ENCODE assay signal across 1 cellular context in genomic region chr10:22693860-22694259, GRCh38.
TF ChIP-seq lines count a peak whose summit lies in the region.

No MANE protein-coding gene starts in this region.

TF ChIP-seq in HCT116, 20 proteins besides CTCF, POLR2A, EP300 and RAD21:
- TF ChIP-seq JUND (IDR thresholded peaks at IDR 0.05) (no peak), CBX3 (IDR thresholded peaks at IDR 0.05; ENCODE audit: low read depth) (no peak), FOSL1 (IDR thresholded peaks at IDR 0.05; ENCODE audit: low read depth) (no peak), ZBTB33 (IDR thresholded peaks at IDR 0.05; ENCODE audit: extremely low read depth, insufficient replicate concordance, low read length) (no peak), CEBPB (IDR thresholded peaks at IDR 0.05; ENCODE audit: low read depth) (no peak), POLR2AphosphoS5 (IDR thresholded peaks at IDR 0.05; ENCODE audit: low read depth, low read length) (no peak), ZFX (IDR thresholded peaks at IDR 0.05) (no peak), ZNF274 (IDR thresholded peaks at IDR 0.05; ENCODE audit: low read depth, low read length) (no peak), YY1 (IDR thresholded peaks at IDR 0.05; ENCODE audit: extremely low read depth, insufficient replicate concordance, low read depth, low read length) (no peak), ATF3 (IDR thresholded peaks at IDR 0.05) (no peak), SP1 (IDR thresholded peaks at IDR 0.05; ENCODE audit: low read depth) (no peak), EZH2 (IDR thresholded peaks at IDR 0.05) (no peak), EGR1 (IDR thresholded peaks at IDR 0.05; ENCODE audit: low read depth) (no peak), MAX (IDR thresholded peaks at IDR 0.05) (no peak), SIN3A (IDR thresholded peaks at IDR 0.05; ENCODE audit: low read depth) (no peak), REST (IDR thresholded peaks at IDR 0.05; ENCODE audit: low read depth) (no peak), SRF (IDR thresholded peaks at IDR 0.05; ENCODE audit: low read depth) (no peak), EZH2phosphoT487 (IDR thresholded peaks at IDR 0.05; ENCODE audit: borderline replicate concordance) (no peak)
